1 cellular context compared by ENCODE assay signal in genomic region chr9:69018688-69019087, GRCh38.
TF ChIP-seq lines count a peak whose summit lies in the region.

No MANE protein-coding gene starts in this region.

TF ChIP-seq in HepG2, 621 proteins besides CTCF, POLR2A, EP300 and RAD21 (continued from another document):
- TF ChIP-seq PITX1 (CRISPR knock-in tag; IDR thresholded peaks at IDR 0.05) (no peak), JDP2 (CRISPR knock-in tag; IDR thresholded peaks at IDR 0.05; ENCODE audit: borderline replicate concordance) (no peak), BRCA1 (CRISPR knock-in tag; IDR thresholded peaks at IDR 0.05) (no peak), ZNF275 (CRISPR knock-in tag; IDR thresholded peaks at IDR 0.05; ENCODE audit: borderline replicate concordance) (no peak), MNT (IDR thresholded peaks at IDR 0.05) (peak; percentile 93), ATF5 (CRISPR knock-in tag; IDR thresholded peaks at IDR 0.05; ENCODE audit: low read depth) (no peak)
TF ChIP-seq in HepG2: peak in this region for 1.
